Comparison of ENCODE assay signal across 13 cellular contexts in genomic region chr15:66835558-66835878, GRCh38.
DNase-seq lines count a peak whose midpoint lies in the region; ATAC-seq, FAIRE-seq and TF ChIP-seq lines count a peak whose summit lies in the region.
"Had no signal": no experiment of that assay in that cellular context is flagged by ENCODE, and none has a peak within 500 bp of the region (broad histone marks: within the 10 kb centered on the region; RNA-seq: fewer than 3 reads in every experiment).

No MANE protein-coding gene starts in this region.

- H3K36me3 Mint-ChIP-seq in CD14-positive monocyte: peaks cover 0 to 2% of the 10 kb centered on the region in 2 donors

- H3K4me3 ChIP-seq in fibroblast of the aortic adventitia (ENCODE audit: low read depth, low read length): no peak overlapping the region
- H3K4me3 ChIP-seq: esophagus muscularis mucosa had no signal

- H3K4me3 Mint-ChIP-seq in CD14-positive monocyte: no peak overlapping the region
- H3K4me3 Mint-ChIP-seq: activated T-helper 17 cell treated with anti-CD3 and anti-CD28 coated beads, Interleukin-2, amount 50 U/mL, for 72 hours had no signal

- no peak for FAIRE-seq in GM19239 (lab: Jason Lieb, UNC)
- FAIRE-seq: bronchial epithelial cell, kidney had no signal

- no peak for ATAC-seq in HG02798 (IDR thresholded peaks at IDR 0.05; ENCODE audit: poor library complexity, unreplicated experiment)
- ATAC-seq: activated T-helper 17 cell treated with anti-CD3 and anti-CD28 coated beads, Interleukin-2, amount 50 U/mL, for 72 hours had no signal

- H3K4me1 Mint-ChIP-seq in CD14-positive monocyte: peaks cover 57% of the 10 kb centered on the region
- H3K4me1 Mint-ChIP-seq: activated T-helper 17 cell treated with anti-CD3 and anti-CD28 coated beads, Interleukin-2, amount 50 U/mL, for 72 hours had no signal

- H3K27me3 Mint-ChIP-seq in CD14-positive monocyte (ENCODE audit: low read depth in 3 of 3): no peaks in the 10 kb centered on the region

- DNase-seq in CD14-positive monocyte (ENCODE audit: low spot score): peak; percentile 65
- peak; percentile 35 for DNase-seq in NOMO-1 treated with dmso at 0.1 percent for 144 hours (lab: John Stamatoyannopoulos, UW; ENCODE audit: unreplicated experiment)
- peak; percentile 57 for DNase-seq in fibroblast of the aortic adventitia (ENCODE audit: low read depth)
- peak; percentile 13 for DNase-seq in midbrain (lab: John Stamatoyannopoulos, UW)
- no peak for DNase-seq in activated naive CD4-positive, alpha-beta T cell treated with anti-CD3 and anti-CD28 coated beads, Interleukin-2, amount 50 U/mL, for 16 hours
- no peak for DNase-seq in GM19239 (ENCODE audit: insufficient read length, low spot score)
- no peak for DNase-seq in NCI-H526 treated with DMSO at 0.1 percent for 48 hours (lab: John Stamatoyannopoulos, UW)
- DNase-seq: DND-41, kidney had no signal

- peak overlapping the region; percentile 71 to 89 (median 85) for H3K27ac Mint-ChIP-seq in CD14-positive monocyte
- H3K27ac Mint-ChIP-seq: activated T-helper 17 cell treated with anti-CD3 and anti-CD28 coated beads, Interleukin-2, amount 50 U/mL, for 72 hours had no signal

- TF ChIP-seq CTCF in CD14-positive monocyte (IDR thresholded peaks at IDR 0.05): no peak
- no peak for TF ChIP-seq CTCF in fibroblast of the aortic adventitia (IDR thresholded peaks at IDR 0.05; ENCODE audit: insufficient read depth, low read length)

- peaks cover 0 to 12% (median 10%) of the 10 kb centered on the region in 7 donors for H3K9me3 Mint-ChIP-seq in CD14-positive monocyte
- H3K9me3 Mint-ChIP-seq: activated T-helper 17 cell treated with anti-CD3 and anti-CD28 coated beads, Interleukin-2, amount 50 U/mL, for 72 hours had no signal

- intact Hi-C loops in CD14-positive monocyte (cut with micrococcal nuclease): loop anchor here (1.0 to 10.0 kb wide), 2 partner anchors 16 to 131 kb away; partner anchors contain the start of gene SMAD6 (in 1 of the 2)

Comparison
In these comparisons a context has a peak if more than half of its experiments do, and no peak if none do; other contexts are left out.
1. DNase-seq: peak in CD14-positive monocyte (single experiment), NOMO-1 treated with dmso at 0.1 percent for 144 hours (single experiment), fibroblast of the aortic adventitia (single experiment) and midbrain (single experiment); none in activated naive CD4-positive, alpha-beta T cell treated with anti-CD3 and anti-CD28 coated beads, Interleukin-2, amount 50 U/mL, for 16 hours (single experiment), GM19239 (single experiment) and NCI-H526 treated with DMSO at 0.1 percent for 48 hours (single experiment).